ENCODE assay signal across 27 cellular contexts in genomic region chr12:41141076-41141475, GRCh38. TPM values are rescaled to one million over a fixed set of nuclear protein-coding genes. Genes with fewer than 3 reads are reported as not detected.
"Had no signal": no experiment of that assay in that cellular context is flagged by ENCODE, and none has a peak within 500 bp of the region (broad histone marks: within the 10 kb centered on the region; RNA-seq: fewer than 3 reads in every experiment).

No MANE protein-coding gene starts in this region.

- H3K27ac ChIP-seq: colonic mucosa, epithelial cell of prostate, esophagus squamous epithelium, gastrocnemius medialis, heart right ventricle, left lung, lower lobe of right lung had no signal

- H3K36me3 ChIP-seq: colonic mucosa, esophagus squamous epithelium, gastrocnemius medialis, heart right ventricle, left lung, lower lobe of right lung had no signal

- ATAC-seq: effector memory CD8-positive, alpha-beta T cell; esophagus mucosa; gastrocnemius medialis; heart right ventricle; left cardiac atrium; left lung; left ventricle myocardium superior; lower lobe of right lung; mucosa of descending colon had no signal

- H3K27me3 ChIP-seq: colonic mucosa, esophagus squamous epithelium, gastrocnemius medialis, heart right ventricle, left lung had no signal

- DNase-seq: colonic mucosa; dermis blood vessel endothelial cell; effector CD8-positive, alpha-beta T cell; effector memory CD8-positive, alpha-beta T cell; endodermal cell; erythroblast; esophagus squamous epithelium; foreskin fibroblast; foreskin melanocyte; gastrocnemius medialis; glutamatergic neuron; heart right ventricle; hippocampal formation; left cardiac atrium; left lung; left ventricle myocardium superior; lower lobe of right lung; mesenchymal stem cell; mucosa of descending colon had no signal

- H3K4me1 ChIP-seq: colonic mucosa, gastrocnemius medialis, left lung, lower lobe of right lung had no signal

- H3K4me3 ChIP-seq: colonic mucosa, esophagus squamous epithelium, gastrocnemius medialis, heart right ventricle, left lung, lower lobe of right lung, mucosa of descending colon had no signal

- H3K9me3 ChIP-seq: colonic mucosa, gastrocnemius medialis, left lung, lower lobe of right lung, mucosa of descending colon had no signal

RNA-seq across cellular contexts. Expression of gene PDZRN4, which starts 47.0 kb away (rescaled TPM):
- total RNA-seq: dermis blood vessel endothelial cell, glomerular endothelial cell, kidney epithelial cell, lung microvascular endothelial cell, mesenteric fat pad, myocyte had no signal
- polyA plus RNA-seq: keratinocyte had no signal
